ENCODE assay signal across 23 cellular contexts in genomic region chr16:21199607-21200218, GRCh38. TPM values are rescaled to one million over a fixed set of nuclear protein-coding genes. Genes with fewer than 3 reads are reported as not detected.
DNase-seq lines count a peak whose midpoint lies in the region; ATAC-seq, FAIRE-seq and TF ChIP-seq lines count a peak whose summit lies in the region.
"Had no signal": no experiment of that assay in that cellular context is flagged by ENCODE, and none has a peak within 500 bp of the region (broad histone marks: within the 10 kb centered on the region; RNA-seq: fewer than 3 reads in every experiment).

No MANE protein-coding gene starts in this region.

- intact Hi-C loops in mucosa of descending colon (cut with DNase I, micrococcal nuclease) = no loop called here

- H2AFZ ChIP-seq in hepatocyte = no peak overlapping the region

- no peaks in the 10 kb centered on the region for H3K9me3 ChIP-seq in hepatocyte (ENCODE audit: low read depth)
- no peaks in the 10 kb centered on the region for H3K9me3 ChIP-seq in mucosa of descending colon
- H3K9me3 ChIP-seq in small intestine (ENCODE audit: control insufficient read depth, low read depth) = no peaks in the 10 kb centered on the region
- H3K9me3 ChIP-seq: HAP-1 had no signal

- H3K27me3 ChIP-seq in hepatocyte (no peaks in the 10 kb centered on the region), small intestine (ENCODE audit: control insufficient read depth in 2 of 2, insufficient read depth in 2 of 2, low read length in 2 of 2) (peaks cover 0 to 6% of the 10 kb centered on the region in 2 donors)

- H3K4me2 ChIP-seq in hepatocyte = peak overlapping the region; percentile 43

- H3K4me1 ChIP-seq in hepatocyte (ENCODE audit: insufficient read depth) (peaks cover 8% of the 10 kb centered on the region), mucosa of descending colon (ENCODE audit: low read depth) (peaks cover 8% of the 10 kb centered on the region), small intestine (ENCODE audit: control insufficient read depth in 2 of 2, insufficient read depth in 1 of 2, low read depth in 1 of 2, low read length in 1 of 2) (peaks cover 0 to 7% of the 10 kb centered on the region in 2 donors)

- H3K9me2 ChIP-seq in hepatocyte (replicated peaks; ENCODE audit: insufficient read depth) = no peaks in the 10 kb centered on the region

- H3K27ac ChIP-seq in hepatocyte (peak overlapping the region; percentile 34), small intestine (ENCODE audit: low read depth in 1 of 2, low read length in 1 of 2) (peak overlapping the region in 1 of 2 donors; percentile 14)

- ATAC-seq in mucosa of descending colon = peak; percentile 90
- ATAC-seq in HG02571 (IDR thresholded peaks at IDR 0.05; ENCODE audit: unreplicated experiment) = no peak

- no peak for TF ChIP-seq CTCF in hepatocyte (IDR thresholded peaks at IDR 0.05; ENCODE audit: poor library complexity)
- no peak for TF ChIP-seq CTCF in mucosa of descending colon (IDR thresholded peaks at IDR 0.05)

- FAIRE-seq in small intestine (lab: Jason Lieb, UNC) = no peak
- FAIRE-seq: G401.6, GM12892, H54 had no signal

- H3K4me3 ChIP-seq in hepatocyte = no peak overlapping the region
- H3K4me3 ChIP-seq in mucosa of descending colon = no peak overlapping the region
- H3K4me3 ChIP-seq in small intestine (ENCODE audit: low read depth in 1 of 2, low read length in 2 of 2) = no peak overlapping the region
- H3K4me3 ChIP-seq: HAP-1 had no signal

- H3K36me3 ChIP-seq in hepatocyte (replicated peaks; ENCODE audit: insufficient read depth, low read depth) = no peaks in the 10 kb centered on the region
- H3K36me3 ChIP-seq in mucosa of descending colon (ENCODE audit: low read depth) = no peaks in the 10 kb centered on the region
- no peaks in the 10 kb centered on the region for H3K36me3 ChIP-seq in small intestine (ENCODE audit: control insufficient read depth in 2 of 2, insufficient read depth in 2 of 2, low read length in 2 of 2)
- H3K36me3 ChIP-seq: HAP-1 had no signal

- no peaks in the 10 kb centered on the region for H4K20me1 ChIP-seq in hepatocyte (ENCODE audit: insufficient read depth, poor library complexity, severe bottlenecking)

- no peaks in the 10 kb centered on the region for H3K79me2 ChIP-seq in hepatocyte

- 43% methylated on average over 5 of the region's 5 CpGs for WGBS in hepatocyte (ENCODE audit: low lambda C conversion rate, missing lambda C conversion rate)
- WGBS in small intestine, 3 donors = 16 to 48% (median 31%) methylated on average over 5 of the region's 5 CpGs

- DNase-seq in SK-N-DZ (ENCODE audit: low spot score) (peak; percentile 91), hepatocyte (ENCODE audit: low spot score) (no peak), mucosa of descending colon (no peak), small intestine (peak; percentile 69), SIG-M5 treated with dmso at 0.1 percent for 504 hours (lab: John Stamatoyannopoulos, UW; ENCODE audit: unreplicated experiment) (no peak), NCI-H1436 (lab: John Stamatoyannopoulos, UW) (no peak), NCI-H446 (lab: John Stamatoyannopoulos, UW) (no peak)
- DNase-seq: C1 segment of cervical spinal cord; Calu3; CD4-positive, alpha-beta memory T cell; COR-L47; DMS53; DND-41; GOT3; HFFc6 had no signal

RNA-seq across cellular contexts. Expression of gene ZP2, which starts 11.7 kb away (rescaled TPM):
- polyA plus RNA-seq in SK-N-DZ (2014; cell fraction: cytosol; rRNA removed) = 0.16 TPM in 1 of 2 replicates, not detected in the other
- not detected in 2 replicates for polyA plus RNA-seq in SK-N-DZ (2014; cell fraction: nucleus; rRNA removed)
- total RNA-seq in hepatocyte = 0.20 TPM in 1 of 2 replicates, not detected in the other
- polyA plus RNA-seq in hepatocyte = not detected in 2 replicates
- under 1 TPM in 1 of 3 donors, not detected in 2; 0.20 TPM for total RNA-seq in mucosa of descending colon
- polyA plus RNA-seq in small intestine = 1 to 10 TPM in 1 of 3 donors, under 1 TPM in 2; 0.01 to 1.1 (median 0.54) TPM
- total RNA-seq: A172; A673; Calu3; CD4-positive, alpha-beta memory T cell; HFFc6 had no signal
- polyA plus RNA-seq: BJ; CD4-positive, alpha-beta memory T cell had no signal

RNA-seq across cellular contexts. Expression of gene ANKS4B, which starts 33.8 kb away (rescaled TPM):
- not detected in 2 replicates for polyA plus RNA-seq in SK-N-DZ (2014; cell fraction: cytosol; rRNA removed)
- polyA plus RNA-seq in SK-N-DZ (2014; cell fraction: nucleus; rRNA removed) = not detected in 2 replicates
- total RNA-seq in hepatocyte = 17.9 and 20.9 TPM in 2 replicates
- polyA plus RNA-seq in hepatocyte = 6.9 and 7.9 TPM in 2 replicates
- total RNA-seq in mucosa of descending colon = 10 to 100 TPM; 20.9 to 55.3 (median 46.2) TPM
- polyA plus RNA-seq in small intestine = 10 to 100 TPM; 15.9 to 42.5 (median 23.2) TPM
- total RNA-seq: A172; A673; CD4-positive, alpha-beta memory T cell; HFFc6 had no signal
- polyA plus RNA-seq: BJ; CD4-positive, alpha-beta memory T cell had no signal

RNA-seq across cellular contexts. Expression of gene LDAF1, which starts 41.2 kb away (rescaled TPM):
- 9.4 and 10.8 TPM in 2 replicates for polyA plus RNA-seq in SK-N-DZ (2014; cell fraction: cytosol; rRNA removed)
- 2.4 and 4.8 TPM in 2 replicates for polyA plus RNA-seq in SK-N-DZ (2014; cell fraction: nucleus; rRNA removed)
- 32.4 and 37.4 TPM in 2 replicates for total RNA-seq in hepatocyte
- 10.2 and 16.0 TPM in 2 replicates for polyA plus RNA-seq in hepatocyte
- total RNA-seq in mucosa of descending colon = 10 to 100 TPM; 34.3 to 66.6 (median 37.5) TPM
- polyA plus RNA-seq in small intestine = 10 to 100 TPM in 1 of 3 donors, 1 to 10 TPM in 2; 5.7 to 17.5 (median 9.2) TPM

RNA-seq across cellular contexts. Expression of gene DNAH3, which starts 49.1 kb away (rescaled TPM):
- 0.03 TPM in 1 of 2 replicates, not detected in the other for polyA plus RNA-seq in SK-N-DZ (2014; cell fraction: cytosol; rRNA removed)
- polyA plus RNA-seq in SK-N-DZ (2014; cell fraction: nucleus; rRNA removed) = 0.06 TPM in 1 of 2 replicates, not detected in the other
- total RNA-seq in hepatocyte (0.12 and 0.37 TPM in 2 replicates), mucosa of descending colon (1 to 10 TPM; 2.2 to 6.4 (median 2.9) TPM)
- polyA plus RNA-seq in hepatocyte (0.02 and 0.33 TPM in 2 replicates), small intestine (under 1 TPM in 2 of 3 donors, not detected in 1; 0.52 to 0.67 TPM)
- total RNA-seq: A172; A673; CD4-positive, alpha-beta memory T cell; HFFc6 had no signal
- polyA plus RNA-seq: BJ; CD4-positive, alpha-beta memory T cell had no signal

Comparison
In these comparisons a context has a peak if more than half of its experiments do, and no peak if none do; other contexts are left out.
1. DNase-seq: peak in SK-N-DZ (single experiment) and small intestine (single experiment); none in hepatocyte (single experiment), mucosa of descending colon (0 of 3), SIG-M5 treated with dmso at 0.1 percent for 504 hours (single experiment), NCI-H1436 (single experiment) and NCI-H446 (0 of 2).